In the genomic region with DNA sequence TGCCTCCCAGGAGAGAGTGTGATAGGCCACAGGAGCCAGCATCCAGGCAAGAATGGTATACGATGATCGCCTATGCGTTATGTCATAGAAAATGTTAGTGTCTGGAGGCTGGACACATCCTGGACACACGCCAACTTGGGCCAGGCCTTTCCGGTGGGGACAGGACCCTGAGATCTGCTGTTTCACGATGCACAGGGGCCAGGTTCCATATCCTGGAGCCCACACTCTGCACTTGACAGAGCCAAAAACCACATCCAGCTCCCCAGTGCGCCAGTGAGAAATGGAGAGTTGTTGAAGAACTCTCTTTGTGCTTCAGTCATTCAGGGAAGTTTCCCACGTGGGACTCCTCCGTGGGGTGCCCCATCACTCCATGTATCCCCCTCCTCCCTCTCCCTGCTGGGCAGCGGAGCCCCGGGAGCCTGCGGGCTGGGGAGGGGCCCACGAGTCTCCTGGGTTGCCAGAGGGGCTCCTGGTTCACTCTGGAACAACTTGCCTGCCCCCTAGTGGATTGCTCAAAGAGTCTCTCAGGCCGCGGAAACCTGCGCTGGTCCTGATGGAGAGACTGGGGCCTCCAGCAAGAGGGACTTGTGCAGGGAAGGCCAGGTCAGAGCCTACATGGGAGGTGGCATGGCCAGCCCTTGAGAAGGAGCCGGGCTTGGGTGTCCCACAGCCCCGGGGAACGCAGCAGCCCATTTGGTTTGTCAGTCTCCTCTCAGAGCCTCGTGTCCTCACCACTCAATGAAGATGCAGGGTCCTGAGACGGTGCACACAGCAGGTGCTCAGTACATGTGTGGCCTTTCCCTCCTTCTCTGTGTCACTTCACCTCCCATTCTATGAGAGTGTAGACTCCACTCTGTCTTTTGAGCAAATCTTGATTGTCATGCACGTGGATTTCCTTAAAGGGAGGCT, we compare ENCODE assay signal across 8 cellular contexts. TPM values are rescaled to one million over a fixed set of nuclear protein-coding genes. Genes with fewer than 3 reads are reported as not detected.
DNase-seq lines count a peak whose midpoint lies in the region; TF ChIP-seq lines count a peak whose summit lies in the region.

No MANE protein-coding gene starts in this region.

- in situ Hi-C loops in GM13976 (cut with MboI; ENCODE audit: low sequenced_read_pairs, unreplicated experiment), result loop anchor here (25.0 kb wide), 1 partner anchor 468 kb away; a partner anchor contains a TSS

- TF ChIP-seq CTCF in GM13976 (IDR thresholded peaks at IDR 0.05; ENCODE audit: borderline replicate concordance, control extremely low read depth, extremely low read depth, insufficient read depth, missing control alignments) (peak; percentile 66), left ventricle myocardium inferior (IDR thresholded peaks at IDR 0.05; ENCODE audit: borderline replicate concordance) (peak; percentile 96), retinal pigment epithelial cell (conservative IDR thresholded peaks at IDR 0.05; ENCODE audit: low read depth, low read length) (peak; percentile 82)

- H3K4me1 ChIP-seq in left ventricle myocardium inferior, result peaks cover 20% of the 10 kb centered on the region

- peaks cover 3% of the 10 kb centered on the region for H3K9me3 ChIP-seq in left ventricle myocardium inferior (replicated peaks)

- H3K36me3 ChIP-seq in left ventricle myocardium inferior, result no peaks in the 10 kb centered on the region

- H3K4me3 ChIP-seq in left ventricle myocardium inferior (no peak overlapping the region), retinal pigment epithelial cell (ENCODE audit: low read length) (no peak overlapping the region)

- H3K27ac ChIP-seq in left ventricle myocardium inferior (replicated peaks), result no peak overlapping the region

- DNase-seq in A172 (ENCODE audit: low spot score), result peak; percentile 64
- DNase-seq in GM13976 (ENCODE audit: low spot score), result peak; percentile 86
- DNase-seq in NCI-H1092 treated with DMSO at 0.1 percent for 48 hours (lab: John Stamatoyannopoulos, UW), result peak; percentile 79
- peak; percentile 26 for DNase-seq in T follicular helper cell (ENCODE audit: low read depth)
- peak; percentile 57 for DNase-seq in amniotic epithelial cell (ENCODE audit: low read depth)
- peak; percentile 48 for DNase-seq in left ventricle myocardium inferior
- DNase-seq in retinal pigment epithelial cell (ENCODE audit: low read depth), result no peak
- DNase-seq in NCI-H1048 (lab: John Stamatoyannopoulos, UW), result no peak

- H3K27me3 ChIP-seq in left ventricle myocardium inferior (ENCODE audit: low read depth), result no peaks in the 10 kb centered on the region

- intact Hi-C loops in left ventricle myocardium inferior (cut with micrococcal nuclease), result loop anchor here (5.0 kb wide), 2 partner anchors 83 to 123 kb away; no protein-coding TSS in a partner anchor

RNA-seq across cellular contexts. Expression of a gene that starts 10.2 kb away (rescaled TPM):
- not detected in 2 replicates for total RNA-seq in A172 (2014; rRNA removed; shearing (Covaris generic))
- total RNA-seq in left ventricle myocardium inferior, result 35.1 TPM

Comparison
In these comparisons a context has a peak if more than half of its experiments do, and no peak if none do; other contexts are left out.
1. DNase-seq: peak in A172 (single experiment), GM13976 (single experiment), NCI-H1092 treated with DMSO at 0.1 percent for 48 hours (single experiment), T follicular helper cell (single experiment), amniotic epithelial cell (single experiment) and left ventricle myocardium inferior (single experiment); none in retinal pigment epithelial cell (single experiment) and NCI-H1048 (single experiment).
2. RNA of a gene that starts 10.2 kb away (total RNA-seq): 35.1 TPM in left ventricle myocardium inferior (single experiment); not detected in A172; every median in the first group is over 10 times any median in the second.
3. Peak in every context shown above with its lines, with median percentiles within 50 percentile points of each other: CTCF ChIP-seq.